ENCODE assay signal across 23 cellular contexts in the genomic region with DNA sequence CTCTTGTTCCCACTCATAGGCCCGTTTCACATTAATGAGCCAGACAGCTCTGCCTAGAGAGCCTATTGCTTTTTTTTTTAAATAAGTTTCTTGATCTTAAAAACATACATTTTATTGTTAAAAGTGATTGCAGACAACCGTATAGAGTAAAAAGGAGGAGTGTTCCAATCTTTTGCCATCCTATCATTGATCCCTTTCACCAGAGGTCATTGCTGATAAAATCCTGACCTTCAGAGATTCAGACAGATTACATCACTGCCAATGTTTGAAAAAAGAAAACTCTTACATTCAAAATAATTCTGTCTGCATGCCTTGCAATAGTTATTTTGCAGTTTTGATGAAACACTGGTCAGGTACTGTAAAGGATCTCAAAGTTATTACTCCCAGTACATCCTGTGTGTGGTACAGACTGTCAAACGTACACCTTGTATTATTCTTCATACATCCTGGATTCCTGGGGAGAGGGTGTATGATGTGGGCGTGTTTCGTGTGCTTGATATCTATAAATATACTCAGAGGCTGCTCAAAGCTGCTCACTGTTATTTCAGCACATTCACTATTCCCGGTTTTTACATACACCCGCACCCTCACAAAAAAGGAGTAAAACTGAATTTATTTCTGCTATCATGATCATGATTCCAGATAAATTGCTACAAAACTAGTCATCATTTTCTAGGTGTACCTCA. TPM values are rescaled to one million over a fixed set of nuclear protein-coding genes. Genes with fewer than 3 reads are reported as not detected.
DNase-seq lines count a peak whose midpoint lies in the region; ATAC-seq, FAIRE-seq and TF ChIP-seq lines count a peak whose summit lies in the region.
"Had no signal": no experiment of that assay in that cellular context is flagged by ENCODE, and none has a peak within 500 bp of the region (broad histone marks: within the 10 kb centered on the region; RNA-seq: fewer than 3 reads in every experiment).

No MANE protein-coding gene starts in this region.

- BruUV-seq in HepG2 (replicated peaks; lab: Mats Ljungman, UMichigan), result no TSS peak

- H3K9me3 Mint-ChIP-seq in activated CD4-positive, alpha-beta T cell treated with anti-CD3 and anti-CD28 coated beads, Interleukin-2, amount 10 ng/mL, durations not matched to agents 24 days and 14 days, result peaks cover 8% of the 10 kb centered on the region
- H3K9me3 Mint-ChIP-seq: CD8-positive, alpha-beta T cell; GM23338 had no signal

- POLR2A ChIA-PET in HepG2 (lab: Yijun Ruan, JAX), result no interaction called here

- in situ Hi-C loops in HepG2 (cut with HindIII; ENCODE audit: extremely low pct_ligation_motif_present, low pct_unique_long_range_greater_than_20kb), result no loop called here

- H3K27me3 ChIP-seq in liver (ENCODE audit: control insufficient read depth in 4 of 4, insufficient read depth in 4 of 4, low read length in 3 of 4), result no peaks in the 10 kb centered on the region
- H3K27me3 ChIP-seq in HepG2 (ENCODE audit: control insufficient read depth in 1 of 2, insufficient read depth in 2 of 2, low read length in 2 of 2), result peaks cover 0 to 12% of the 10 kb centered on the region in 2 experiments; a peak in 3 of 5 replicates

- WGBS in liver, result 45% methylated on average over 7 of the region's 7 CpGs
- 40% methylated on average over 7 of the region's 7 CpGs for WGBS in HepG2 (ENCODE audit: low lambda C conversion rate)

- H2AFZ ChIP-seq in HepG2 (ENCODE audit: low read length), result no peak overlapping the region

- H3K4me3 ChIP-seq in liver (ENCODE audit: low read depth in 1 of 3, low read length in 3 of 3), result no peak overlapping the region
- no peak overlapping the region for H3K4me3 ChIP-seq in HepG2 (replicated peaks in 1 of 3; ENCODE audit: insufficient read depth in 1 of 3, low read depth in 2 of 3, low read length in 3 of 3)
- H3K4me3 ChIP-seq: GM23338, HAP-1, K562 had no signal

- no peaks in the 10 kb centered on the region for H3K27me3 Mint-ChIP-seq in activated CD4-positive, alpha-beta T cell treated with anti-CD3 and anti-CD28 coated beads, Interleukin-2, amount 10 ng/mL, durations not matched to agents 24 days and 14 days

- CTCF ChIA-PET in HepG2 (lab: Yijun Ruan, JAX; ENCODE audit: low intra/inter-chr PET ratio, low total read pairs), result no interaction called here

- TF ChIP-seq RAD21 in liver (IDR thresholded peaks at IDR 0.05) (no peak), HepG2 (CRISPR knock-in tag; IDR thresholded peaks at IDR 0.05) (no peak)

- no peak for TF ChIP-seq CTCF in liver (IDR thresholded peaks at IDR 0.05; ENCODE audit: low read depth, low read length, missing input control)
- no peak for TF ChIP-seq CTCF in HepG2 (CRISPR knock-in tag; IDR thresholded peaks at IDR 0.05)

- DNase-seq in activated CD4-positive, alpha-beta T cell treated with anti-CD3 and anti-CD28 coated beads, Interleukin-2, amount 10 ng/mL, durations not matched to agents 24 days and 14 days, result no peak
- no peak for DNase-seq in activated CD4-positive, alpha-beta T cell treated with anti-CD3 and anti-CD28 coated beads, Interleukin-2, amount 50 U/mL, for 48 hours
- DNase-seq in HepG2 (ENCODE audit: low spot score), result no peak
- no peak for DNase-seq in left lobe of liver (ENCODE audit: low spot score)
- DNase-seq in NK-92 treated with Interleukin-12 subunit alpha and Interleukin-12 subunit beta, amount 100 ng/mL, for 24 hours (lab: John Stamatoyannopoulos, UW), result no peak
- DNase-seq: AML-193; C1 segment of cervical spinal cord; CD8-positive, alpha-beta T cell; DMS153; NCI-H1092; NCI-H1436 treated with DMSO at 0.1 percent for 48 hours; NCI-H1930; NCI-H345; NCI-H524; Right ventricle myocardium superior had no signal

- no peaks in the 10 kb centered on the region for H3K79me2 ChIP-seq in HepG2 (ENCODE audit: insufficient read depth, low read length)

- intact Hi-C loops in activated CD4-positive, alpha-beta T cell treated with anti-CD3 and anti-CD28 coated beads, Interleukin-2, amount 10 ng/mL, durations not matched to agents 24 days and 14 days (cut with micrococcal nuclease), result loop anchor here (1.0 kb wide), 1 partner anchor 12 kb away; no protein-coding TSS in a partner anchor
- intact Hi-C loops in HepG2 (cut with micrococcal nuclease; ENCODE audit: unreplicated experiment), result no loop called here

- no peak for ATAC-seq in HepG2
- ATAC-seq in left lobe of liver, result peak; percentile 66
- ATAC-seq in GM21529 (IDR thresholded peaks at IDR 0.05; ENCODE audit: unreplicated experiment), result no peak
- no peak for ATAC-seq in GM21723 (IDR thresholded peaks at IDR 0.05; ENCODE audit: unreplicated experiment)
- ATAC-seq: CD8-positive, alpha-beta T cell; GM23338; K562 had no signal

- H3K4me1 ChIP-seq in liver (ENCODE audit: control insufficient read depth in 4 of 4, insufficient read depth in 4 of 4, low read length in 3 of 4), result peaks cover 3 to 40% (median 27%) of the 10 kb centered on the region in 4 donors
- H3K4me1 ChIP-seq in HepG2 (ENCODE audit: insufficient read depth, low read length), result peaks cover 28% of the 10 kb centered on the region
- H3K4me1 ChIP-seq: HAP-1 had no signal

- H3K27ac ChIP-seq in liver (ENCODE audit: low read depth in 1 of 2, low read length in 2 of 2) (peak overlapping the region in 1 of 2 donors; percentile 15), HepG2 (ENCODE audit: extremely low read length, insufficient read depth, low read length) (no peak overlapping the region)

- peaks cover 31% of the 10 kb centered on the region for H3K4me1 Mint-ChIP-seq in activated CD4-positive, alpha-beta T cell treated with anti-CD3 and anti-CD28 coated beads, Interleukin-2, amount 10 ng/mL, durations not matched to agents 24 days and 14 days
- H3K4me1 Mint-ChIP-seq: GM23338 had no signal

- no peaks in the 10 kb centered on the region for H3K36me3 ChIP-seq in liver (ENCODE audit: control insufficient read depth in 4 of 4, insufficient read depth in 3 of 4, low read depth in 1 of 4, low read length in 3 of 4)
- H3K36me3 ChIP-seq in HepG2 (replicated peaks in 1 of 2; ENCODE audit: control insufficient read depth in 1 of 2, insufficient read depth in 2 of 2, low read length in 2 of 2), result no peaks in the 10 kb centered on the region
- H3K36me3 ChIP-seq: HAP-1 had no signal

- no peak overlapping the region for H3K4me2 ChIP-seq in HepG2 (ENCODE audit: low read depth, low read length)
- H3K4me2 ChIP-seq: GM23338 had no signal

- no peak overlapping the region for H3K9ac ChIP-seq in liver (ENCODE audit: low read depth in 1 of 2, low read length in 2 of 2)
- H3K9ac ChIP-seq in HepG2 (ENCODE audit: insufficient read depth, low read depth, low read length), result no peak overlapping the region

- peak overlapping the region; percentile 85 for H3K27ac Mint-ChIP-seq in activated CD4-positive, alpha-beta T cell treated with anti-CD3 and anti-CD28 coated beads, Interleukin-2, amount 10 ng/mL, durations not matched to agents 24 days and 14 days
- H3K27ac Mint-ChIP-seq: GM23338 had no signal

- TF ChIP-seq EP300 in HepG2 (IDR thresholded peaks at IDR 0.05; ENCODE audit: low read depth in 2 of 2, low read length in 2 of 2) (no peak), HepG2 (CRISPR knock-in tag; IDR thresholded peaks at IDR 0.05; ENCODE audit: borderline replicate concordance) (no peak)

- H3K9me3 ChIP-seq in liver (ENCODE audit: control insufficient read depth in 4 of 4, low read length in 3 of 4) (no peaks in the 10 kb centered on the region), HepG2 (ENCODE audit: low read length) (no peaks in the 10 kb centered on the region)
- H3K9me3 ChIP-seq: HAP-1 had no signal

- peak overlapping the region; percentile 16 for H3K4me3 Mint-ChIP-seq in activated CD4-positive, alpha-beta T cell treated with anti-CD3 and anti-CD28 coated beads, Interleukin-2, amount 10 ng/mL, durations not matched to agents 24 days and 14 days
- H3K4me3 Mint-ChIP-seq: CD8-positive, alpha-beta T cell; GM23338 had no signal

- FAIRE-seq in HepG2 (lab: Jason Lieb, UNC), result no peak
- FAIRE-seq: G401.6, GM12892, K562 had no signal

- no peaks in the 10 kb centered on the region for H4K20me1 ChIP-seq in HepG2 (ENCODE audit: insufficient read depth, low read length)

- no peak for TF ChIP-seq POLR2A in HepG2 (IDR thresholded peaks at IDR 0.05; ENCODE audit: insufficient read depth in 1 of 2, low read depth in 2 of 2, low read length in 2 of 2)

- no peaks in the 10 kb centered on the region for H3K36me3 Mint-ChIP-seq in activated CD4-positive, alpha-beta T cell treated with anti-CD3 and anti-CD28 coated beads, Interleukin-2, amount 10 ng/mL, durations not matched to agents 24 days and 14 days (ENCODE audit: low read depth)
- H3K36me3 Mint-ChIP-seq: CD8-positive, alpha-beta T cell had no signal

TF ChIP-seq in liver, 16 proteins besides CTCF, POLR2A, EP300 and RAD21 (continues in another document):
- TF ChIP-seq TAF1 (conservative IDR thresholded peaks at IDR 0.05), result no peak

RNA-seq across cellular contexts. Expression of a gene that starts 15.4 kb away (rescaled TPM):
- 39.5 and 42.7 TPM in 2 replicates for total RNA-seq in activated CD4-positive, alpha-beta T cell treated with anti-CD3 and anti-CD28 coated beads, Interleukin-2, amount 10 ng/mL, durations not matched to agents 24 days and 14 days
- total RNA-seq in liver (10 to 100 TPM in 1 of 2 donors, 1 to 10 TPM in 1; 10.0 to 37.9 TPM), HepG2 (2016; rRNA removed; fragmentation: Illumina TruSeq; extraction: Trizol) (14.4 and 17.6 TPM in 2 replicates), left lobe of liver (23.0 TPM)
- polyA plus RNA-seq in liver (10 to 100 TPM; 11.4 to 15.8 TPM), HepG2 (2011; rRNA removed) (7.3 and 9.2 TPM in 2 replicates)
- 52.4 and 52.6 TPM in 2 replicates for total RNA-seq in HepG2 (2016; cell fraction: cytosol; rRNA removed; fragmentation: Illumina TruSeq; extraction: Trizol; ENCODE audit: low read depth)
- 14.9 and 17.3 TPM in 2 replicates for total RNA-seq in HepG2 (2016; cell fraction: insoluble cytoplasmic fraction; rRNA removed; fragmentation: Illumina TruSeq; extraction: Trizol)
- total RNA-seq in HepG2 (2016; cell fraction: membrane; rRNA removed; fragmentation: Illumina TruSeq; extraction: Trizol), result 23.8 and 25.0 TPM in 2 replicates
- 11.9 and 12.8 TPM in 2 replicates for total RNA-seq in HepG2 (2016; cell fraction: nucleus; rRNA removed; fragmentation: Illumina TruSeq; extraction: Trizol)
- polyA plus RNA-seq in HepG2 (2011; cell fraction: cytosol; rRNA removed), result 4.0 and 6.6 TPM in 2 replicates
- polyA plus RNA-seq in HepG2 (2011; cell fraction: nucleus; rRNA removed), result 4.0 and 5.2 TPM in 2 replicates
- 9.3 and 10.4 TPM in 2 replicates for polyA plus RNA-seq in HepG2 (2012)
- 5.6 and 5.7 TPM in 2 replicates for polyA plus RNA-seq in HepG2 (2016; cell fraction: cytosol; fragmentation: Illumina TruSeq; extraction: Trizol; ENCODE audit: low read depth)
- 13.3 and 13.7 TPM in 2 replicates for polyA plus RNA-seq in HepG2 (2016; cell fraction: insoluble cytoplasmic fraction; fragmentation: Illumina TruSeq; extraction: Trizol; ENCODE audit: low read depth)
- polyA plus RNA-seq in HepG2 (2016; cell fraction: membrane; fragmentation: Illumina TruSeq; extraction: Trizol; ENCODE audit: low read depth), result 10.8 and 11.4 TPM in 2 replicates
- polyA plus RNA-seq in HepG2 (2016; cell fraction: nucleus; fragmentation: Illumina TruSeq; extraction: Trizol; ENCODE audit: insufficient read depth, low read depth), result 12.2 and 13.7 TPM in 2 replicates
- polyA minus RNA-seq in HepG2 (2011; rRNA and poly(A)+ RNA removed; ENCODE audit: low replicate concordance), result 3.6 and 4.7 TPM in 2 replicates
- polyA minus RNA-seq in HepG2 (2011; cell fraction: cytosol; rRNA and poly(A)+ RNA removed), result 4.5 and 5.6 TPM in 2 replicates
- polyA minus RNA-seq in HepG2 (2011; cell fraction: nucleus; rRNA and poly(A)+ RNA removed), result 12.9 and 14.2 TPM in 2 replicates
